In genomic region chr3:27076815-27077630, GRCh38 we compare ENCODE assay signal across 19 cellular contexts.
"Had no signal": no experiment of that assay in that cellular context is flagged by ENCODE, and none has a peak within 500 bp of the region (broad histone marks: within the 10 kb centered on the region; RNA-seq: fewer than 3 reads in every experiment).

No MANE protein-coding gene starts in this region.

- H3K27ac ChIP-seq: coronary artery, hepatocyte, psoas muscle, stomach, thoracic aorta had no signal

- H3K4me1 ChIP-seq: psoas muscle had no signal

- DNase-seq: central memory CD4-positive, alpha-beta T cell; effector CD4-positive, alpha-beta T cell; endodermal cell; erythroblast; foreskin melanocyte; head of caudate nucleus; kidney glomerular epithelial cell; natural killer cell; psoas muscle; small intestine; stimulated activated CD4-positive, alpha-beta T cell treated with anti-CD3 and anti-CD28 coated beads, Interleukin-12 subunit alpha, Interleukin-12 subunit beta, amount 100 ng/mL, for 4 hours; stimulated activated naive CD4-positive, alpha-beta T cell; stomach; substantia nigra; trophoblast cell had no signal

- H3K9me3 ChIP-seq: psoas muscle, stomach, thoracic aorta had no signal

- H3K27me3 ChIP-seq: hepatocyte had no signal

- H3K4me3 ChIP-seq: coronary artery, hepatocyte, lung, psoas muscle, stomach, thoracic aorta had no signal

- H3K36me3 ChIP-seq: stomach, thoracic aorta had no signal

- H3K79me2 ChIP-seq: hepatocyte had no signal

- H2AFZ ChIP-seq: hepatocyte had no signal

- ATAC-seq: natural killer cell, psoas muscle had no signal

- H3K4me2 ChIP-seq: hepatocyte had no signal
